21 cellular contexts compared by ENCODE assay signal in the genomic region with DNA sequence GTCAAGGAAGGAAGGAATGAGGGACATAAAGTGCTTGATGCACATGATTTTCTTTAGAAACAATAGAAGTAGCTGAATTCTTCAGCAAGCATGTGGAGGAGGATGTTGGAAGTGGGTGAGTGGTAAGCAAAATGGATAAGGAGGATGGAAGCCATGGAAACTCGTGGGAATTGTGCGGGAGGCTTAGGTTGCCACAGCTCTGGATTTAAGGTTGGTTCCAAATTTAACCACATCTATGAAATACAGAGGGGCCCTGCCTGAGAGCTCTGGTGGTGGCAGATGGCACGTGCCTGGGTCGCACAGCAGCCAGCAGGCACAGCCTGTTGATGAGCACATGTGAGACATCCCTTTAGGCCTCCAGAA.
A peak's percentile ranks its signal among the peaks of the same experiment; 100 is the strongest.
DNase-seq lines count a peak whose midpoint lies in the region; TF ChIP-seq lines count a peak whose summit lies in the region.
"Had no signal": no experiment of that assay in that cellular context is flagged by ENCODE, and none has a peak within 500 bp of the region (broad histone marks: within the 10 kb centered on the region; RNA-seq: fewer than 3 reads in every experiment).

No MANE protein-coding gene starts in this region.

- peak overlapping the region; percentile 44 for H3K27ac Mint-ChIP-seq in glutamatergic neuron (ENCODE audit: unreplicated experiment)
- H3K27ac Mint-ChIP-seq in type B pancreatic cell, result peak overlapping the region; percentile 84
- H3K27ac Mint-ChIP-seq: activated naive CD8-positive, alpha-beta T cell; H9 had no signal

- H3K4me3 ChIP-seq in left ventricle myocardium inferior, result no peak overlapping the region
- H3K4me3 ChIP-seq: gastroesophageal sphincter, smooth muscle cell, transverse colon had no signal

- H3K4me3 Mint-ChIP-seq in glutamatergic neuron (ENCODE audit: unreplicated experiment) (no peak overlapping the region), type B pancreatic cell (no peak overlapping the region)
- H3K4me3 Mint-ChIP-seq: activated naive CD8-positive, alpha-beta T cell; H9; nephron had no signal

- intact Hi-C loops in left ventricle myocardium inferior (cut with micrococcal nuclease), result no loop called here

- H3K4me1 Mint-ChIP-seq in glutamatergic neuron (ENCODE audit: low read depth, unreplicated experiment) (peaks cover 15% of the 10 kb centered on the region), type B pancreatic cell (ENCODE audit: unreplicated experiment) (peaks cover 15% of the 10 kb centered on the region)

- no peak overlapping the region for H3K27ac ChIP-seq in left ventricle myocardium inferior (replicated peaks)
- H3K27ac ChIP-seq: gastroesophageal sphincter had no signal

- H3K27me3 Mint-ChIP-seq in glutamatergic neuron (ENCODE audit: unreplicated experiment) (no peaks in the 10 kb centered on the region), type B pancreatic cell (no peaks in the 10 kb centered on the region)

- TF ChIP-seq CTCF in glutamatergic neuron (IDR thresholded peaks at IDR 0.05; ENCODE audit: partially characterized antibody, unreplicated experiment) (no peak), type B pancreatic cell (conservative IDR thresholded peaks at IDR 0.05) (no peak), left ventricle myocardium inferior (IDR thresholded peaks at IDR 0.05; ENCODE audit: borderline replicate concordance) (no peak)

- DNase-seq in NCI-H524 (lab: John Stamatoyannopoulos, UW) (peak; percentile 8 to 73), NCI-H524 treated with DMSO at 0.1 percent for 48 hours (lab: John Stamatoyannopoulos, UW) (no peak), NCI-H2171 treated with DMSO at 0.1 percent for 48 hours (lab: John Stamatoyannopoulos, UW) (peak; percentile 94), glutamatergic neuron (no peak), type B pancreatic cell (ENCODE audit: extremely low spot score, unreplicated experiment) (no peak), left ventricle myocardium inferior (no peak), OCI-M1 (lab: John Stamatoyannopoulos, UW) (no peak)
- DNase-seq: activated CD4-positive, alpha-beta T cell treated with anti-CD3 and anti-CD28 coated beads for 4 hours; activated effector memory CD4-positive, alpha-beta T cell treated with Interleukin-2 at 50 U/mL for 16 hours; activated T-cell treated with anti-CD3 and anti-CD28 coated beads for 4 hours; C1 segment of cervical spinal cord; dermis blood vessel endothelial cell; H9; IMR-90; NCI-H1048; stimulated activated CD4-positive, alpha-beta T cell treated with anti-CD3 and anti-CD28 coated beads, Interleukin-2, amount 100 ng/mL, for 24 hours had no signal

- no peaks in the 10 kb centered on the region for H3K9me3 ChIP-seq in left ventricle myocardium inferior (replicated peaks)
- H3K9me3 ChIP-seq: gastroesophageal sphincter, transverse colon had no signal

- no peaks in the 10 kb centered on the region for H3K27me3 ChIP-seq in left ventricle myocardium inferior (ENCODE audit: low read depth)
- H3K27me3 ChIP-seq: gastroesophageal sphincter, transverse colon had no signal

- no peaks in the 10 kb centered on the region for H3K4me1 ChIP-seq in left ventricle myocardium inferior
- H3K4me1 ChIP-seq: gastroesophageal sphincter, transverse colon had no signal

- H3K36me3 ChIP-seq in left ventricle myocardium inferior, result no peaks in the 10 kb centered on the region
- H3K36me3 ChIP-seq: gastroesophageal sphincter, transverse colon had no signal

- H3K36me3 Mint-ChIP-seq in glutamatergic neuron (ENCODE audit: unreplicated experiment) (peaks cover 8% of the 10 kb centered on the region), type B pancreatic cell (peaks cover 8% of the 10 kb centered on the region)
- H3K36me3 Mint-ChIP-seq: activated naive CD8-positive, alpha-beta T cell had no signal

- H3K9me3 Mint-ChIP-seq in glutamatergic neuron (ENCODE audit: unreplicated experiment) (peaks cover 7% of the 10 kb centered on the region), type B pancreatic cell (peaks cover 11% of the 10 kb centered on the region)

Comparison
In these comparisons a context has a peak if more than half of its experiments do, and no peak if none do; other contexts are left out.
1. DNase-seq: peak in NCI-H524 (2 of 2) and NCI-H2171 treated with DMSO at 0.1 percent for 48 hours (single experiment); none in NCI-H524 treated with DMSO at 0.1 percent for 48 hours (single experiment), glutamatergic neuron (single experiment), type B pancreatic cell (single experiment), left ventricle myocardium inferior (single experiment) and OCI-M1 (single experiment).